ENCODE assay signal across 1 cellular context in genomic region chr11:57513446-57513795, GRCh38.
TF ChIP-seq lines count a peak whose summit lies in the region.

No MANE protein-coding gene starts in this region.

TF ChIP-seq in HepG2, 621 proteins besides CTCF, POLR2A, EP300 and RAD21:
- no peak for TF ChIP-seq ZNF24 (IDR thresholded peaks at IDR 0.05)
